17 cellular contexts compared by ENCODE assay signal in genomic region chr14:105305769-105306168, GRCh38. TPM values are rescaled to one million over a fixed set of nuclear protein-coding genes. Genes with fewer than 3 reads are reported as not detected.
DNase-seq lines count a peak whose midpoint lies in the region; ATAC-seq and TF ChIP-seq lines count a peak whose summit lies in the region.
"Had no signal": no experiment of that assay in that cellular context is flagged by ENCODE, and none has a peak within 500 bp of the region (broad histone marks: within the 10 kb centered on the region; RNA-seq: fewer than 3 reads in every experiment).

No MANE protein-coding gene starts in this region.

- peaks cover 0 to 3% (median 0%) of the 10 kb centered on the region in 3 experiments for H3K36me3 ChIP-seq in naive thymus-derived CD4-positive, alpha-beta T cell (ENCODE audit: control insufficient read depth in 2 of 3, insufficient read depth in 3 of 3, low read length in 3 of 3)

- no peaks in the 10 kb centered on the region for H3K36me3 Mint-ChIP-seq in activated T-helper 1 cell treated with anti-CD3 and anti-CD28 coated beads, Interleukin-12 subunit alpha, Interleukin-12 subunit beta, Interleukin-2, Interleukin-4 antibody, amounts not matched to agents 30 ng/mL and 10 ng/mL and 1 ng/mL, durations not matched to agents 14 hours and 24 hours and 36 hours (ENCODE audit: low read depth)
- peaks cover 0 to 13% (median 2%) of the 10 kb centered on the region in 5 donors for H3K36me3 Mint-ChIP-seq in naive thymus-derived CD4-positive, alpha-beta T cell

- DNase-seq in stimulated activated naive CD8-positive, alpha-beta T cell treated with anti-CD3 and anti-CD28 coated beads, Interleukin-15, amount 100 ng/mL, for 72 hours: no peak
- no peak for DNase-seq in stimulated activated naive CD8-positive, alpha-beta T cell treated with anti-CD3 and anti-CD28 coated beads, Interleukin-15, Interleukin-2, amounts not matched to agents 100 U/mL and 50 U/mL, for 24 hours
- DNase-seq in activated T-helper 1 cell treated with anti-CD3 and anti-CD28 coated beads, Interleukin-12 subunit alpha, Interleukin-12 subunit beta, Interleukin-2, Interleukin-4 antibody, amounts not matched to agents 30 ng/mL and 10 ng/mL and 1 ng/mL, durations not matched to agents 14 hours and 24 hours and 36 hours (ENCODE audit: low spot score): no peak
- no peak for DNase-seq in naive thymus-derived CD4-positive, alpha-beta T cell
- DNase-seq in COLO668 (lab: John Stamatoyannopoulos, UW; ENCODE audit: unreplicated experiment) (no peak), pons (ENCODE audit: low spot score) (no peak), GM10248 (ENCODE audit: extremely low spot score) (no peak)
- DNase-seq: ACHN, DMS 273 treated with DMSO at 0.1 percent for 48 hours, EL, MM.1S, NCI-H1105 treated with DMSO at 0.1 percent for 48 hours, NCI-H2029, NCI-H2171 treated with DMSO at 0.1 percent for 48 hours, NCI-H510A, SHP77 treated with DMSO at 0.1 percent for 48 hours had no signal

- no peak overlapping the region for H3K4me3 ChIP-seq in naive thymus-derived CD4-positive, alpha-beta T cell (ENCODE audit: low read length)

- H3K27me3 ChIP-seq in naive thymus-derived CD4-positive, alpha-beta T cell (ENCODE audit: control insufficient read depth in 2 of 2, insufficient read depth in 2 of 2, low read length in 2 of 2): no peaks in the 10 kb centered on the region

- H3K4me3 Mint-ChIP-seq in stimulated activated naive CD8-positive, alpha-beta T cell treated with anti-CD3 and anti-CD28 coated beads, Interleukin-15, amount 100 ng/mL, for 72 hours: peak overlapping the region in 1 of 2 donors; percentile 54
- H3K4me3 Mint-ChIP-seq in activated T-helper 1 cell treated with anti-CD3 and anti-CD28 coated beads, Interleukin-12 subunit alpha, Interleukin-12 subunit beta, Interleukin-2, Interleukin-4 antibody, amounts not matched to agents 30 ng/mL and 10 ng/mL and 1 ng/mL, durations not matched to agents 14 hours and 24 hours and 36 hours: no peak overlapping the region
- H3K4me3 Mint-ChIP-seq in naive thymus-derived CD4-positive, alpha-beta T cell: no peak overlapping the region

- intact Hi-C loops in activated T-helper 1 cell treated with anti-CD3 and anti-CD28 coated beads, Interleukin-12 subunit alpha, Interleukin-12 subunit beta, Interleukin-2, Interleukin-4 antibody, amounts not matched to agents 30 ng/mL and 10 ng/mL and 1 ng/mL, durations not matched to agents 14 hours and 24 hours and 36 hours (cut with micrococcal nuclease): loop anchor here (10.0 kb wide), 1 partner anchor 61 kb away; the partner anchor contains the start of gene BTBD6
- intact Hi-C loops in naive thymus-derived CD4-positive, alpha-beta T cell (cut with micrococcal nuclease): loop anchor here in 1 of 2 donors (10.0 kb wide), 1 partner anchor 511 kb away; the partner anchor contains the start of gene AKT1

- POLR2A ChIA-PET in naive thymus-derived CD4-positive, alpha-beta T cell (lab: Charles Lee): interaction anchor here (0.7 to 1.4 kb wide), 3 partner anchors 9 to 137 kb away, joined by 3 to 6 read pairs (median 4); partner anchors contain the start of gene PACS2
- POLR2A ChIA-PET in GM10248 (lab: Yijun Ruan, JAX): no interaction called here

- no peaks in the 10 kb centered on the region for H3K9me3 ChIP-seq in naive thymus-derived CD4-positive, alpha-beta T cell (ENCODE audit: control insufficient read depth in 2 of 3, low read length in 3 of 3)

- H3K4me1 ChIP-seq in naive thymus-derived CD4-positive, alpha-beta T cell (ENCODE audit: control insufficient read depth in 2 of 2, insufficient read depth in 2 of 2, low read length in 2 of 2): peaks cover 0 to 9% of the 10 kb centered on the region in 2 donors

- H3K9me3 Mint-ChIP-seq in stimulated activated naive CD8-positive, alpha-beta T cell treated with anti-CD3 and anti-CD28 coated beads, Interleukin-15, amount 100 ng/mL, for 72 hours: no peaks in the 10 kb centered on the region
- no peaks in the 10 kb centered on the region for H3K9me3 Mint-ChIP-seq in activated T-helper 1 cell treated with anti-CD3 and anti-CD28 coated beads, Interleukin-12 subunit alpha, Interleukin-12 subunit beta, Interleukin-2, Interleukin-4 antibody, amounts not matched to agents 30 ng/mL and 10 ng/mL and 1 ng/mL, durations not matched to agents 14 hours and 24 hours and 36 hours
- no peaks in the 10 kb centered on the region for H3K9me3 Mint-ChIP-seq in naive thymus-derived CD4-positive, alpha-beta T cell

- TF ChIP-seq CTCF in GM10248 (IDR thresholded peaks at IDR 0.05; ENCODE audit: control extremely low read depth, extremely low read depth, low read depth, missing control alignments): no peak

- no peak overlapping the region for H3K27ac ChIP-seq in naive thymus-derived CD4-positive, alpha-beta T cell (ENCODE audit: low read depth, low read length)
- H3K27ac ChIP-seq: KMS-11 had no signal

- ATAC-seq in stimulated activated naive CD8-positive, alpha-beta T cell treated with anti-CD3 and anti-CD28 coated beads, Interleukin-15, amount 100 ng/mL, for 72 hours: no peak
- no peak for ATAC-seq in stimulated activated naive CD8-positive, alpha-beta T cell treated with anti-CD3 and anti-CD28 coated beads, Interleukin-15, Interleukin-2, amounts not matched to agents 100 U/mL and 50 U/mL, for 24 hours
- ATAC-seq in naive thymus-derived CD4-positive, alpha-beta T cell: no peak

- CTCF ChIA-PET in naive thymus-derived CD4-positive, alpha-beta T cell (lab: Charles Lee): interaction anchor here (0.6 to 1.0 kb wide), 2 partner anchors 14 to 46 kb away, joined by 3 read pairs; no protein-coding TSS in a partner anchor
- CTCF ChIA-PET in GM10248 (lab: Yijun Ruan, JAX): interaction anchor here (0.6 kb wide), 1 partner anchor 11 kb away, joined by 3 read pairs; no protein-coding TSS in a partner anchor

- no peaks in the 10 kb centered on the region for H3K27me3 Mint-ChIP-seq in stimulated activated naive CD8-positive, alpha-beta T cell treated with anti-CD3 and anti-CD28 coated beads, Interleukin-15, amount 100 ng/mL, for 72 hours
- peaks cover 4% of the 10 kb centered on the region for H3K27me3 Mint-ChIP-seq in activated T-helper 1 cell treated with anti-CD3 and anti-CD28 coated beads, Interleukin-12 subunit alpha, Interleukin-12 subunit beta, Interleukin-2, Interleukin-4 antibody, amounts not matched to agents 30 ng/mL and 10 ng/mL and 1 ng/mL, durations not matched to agents 14 hours and 24 hours and 36 hours (ENCODE audit: insufficient read depth)
- no peaks in the 10 kb centered on the region for H3K27me3 Mint-ChIP-seq in naive thymus-derived CD4-positive, alpha-beta T cell

- peak overlapping the region; percentile 90 to 93 for H3K27ac Mint-ChIP-seq in stimulated activated naive CD8-positive, alpha-beta T cell treated with anti-CD3 and anti-CD28 coated beads, Interleukin-15, amount 100 ng/mL, for 72 hours
- H3K27ac Mint-ChIP-seq in activated T-helper 1 cell treated with anti-CD3 and anti-CD28 coated beads, Interleukin-12 subunit alpha, Interleukin-12 subunit beta, Interleukin-2, Interleukin-4 antibody, amounts not matched to agents 30 ng/mL and 10 ng/mL and 1 ng/mL, durations not matched to agents 14 hours and 24 hours and 36 hours: peak overlapping the region; percentile 52
- peak overlapping the region in 6 of 9 donors; percentile 67 to 92 (median 87) for H3K27ac Mint-ChIP-seq in naive thymus-derived CD4-positive, alpha-beta T cell

- peaks cover 52% of the 10 kb centered on the region for H3K4me1 Mint-ChIP-seq in stimulated activated naive CD8-positive, alpha-beta T cell treated with anti-CD3 and anti-CD28 coated beads, Interleukin-15, amount 100 ng/mL, for 72 hours
- peaks cover 23% of the 10 kb centered on the region for H3K4me1 Mint-ChIP-seq in activated T-helper 1 cell treated with anti-CD3 and anti-CD28 coated beads, Interleukin-12 subunit alpha, Interleukin-12 subunit beta, Interleukin-2, Interleukin-4 antibody, amounts not matched to agents 30 ng/mL and 10 ng/mL and 1 ng/mL, durations not matched to agents 14 hours and 24 hours and 36 hours (ENCODE audit: low read depth)
- H3K4me1 Mint-ChIP-seq in naive thymus-derived CD4-positive, alpha-beta T cell: peaks cover 17 to 30% (median 25%) of the 10 kb centered on the region in 7 donors

RNA-seq across cellular contexts. Expression of gene BRF1, which starts 5.0 kb away (rescaled TPM):
- 46.1 and 46.9 TPM in 2 replicates for total RNA-seq in activated T-helper 1 cell treated with anti-CD3 and anti-CD28 coated beads, Interleukin-12 subunit alpha, Interleukin-12 subunit beta, Interleukin-2, Interleukin-4 antibody, amounts not matched to agents 30 ng/mL and 10 ng/mL and 1 ng/mL, durations not matched to agents 14 hours and 24 hours and 36 hours
- 10 to 100 TPM; 49.8 to 75.7 (median 61.4) TPM for total RNA-seq in naive thymus-derived CD4-positive, alpha-beta T cell
- 10 to 100 TPM in 1 of 2 donors, 1 to 10 TPM in 1; 7.1 to 11.9 TPM for polyA plus RNA-seq in naive thymus-derived CD4-positive, alpha-beta T cell

RNA-seq across cellular contexts. Expression of gene PACS2, which starts 8.8 kb away (rescaled TPM):
- total RNA-seq in activated T-helper 1 cell treated with anti-CD3 and anti-CD28 coated beads, Interleukin-12 subunit alpha, Interleukin-12 subunit beta, Interleukin-2, Interleukin-4 antibody, amounts not matched to agents 30 ng/mL and 10 ng/mL and 1 ng/mL, durations not matched to agents 14 hours and 24 hours and 36 hours: 28.2 and 32.3 TPM in 2 replicates
- 10 to 100 TPM; 33.9 to 75.4 (median 72.3) TPM for total RNA-seq in naive thymus-derived CD4-positive, alpha-beta T cell
- polyA plus RNA-seq in naive thymus-derived CD4-positive, alpha-beta T cell: 1 to 10 TPM; 1.5 to 4.5 TPM

RNA-seq across cellular contexts. Expression of gene BTBD6, which starts 57.4 kb away (rescaled TPM):
- 41.1 and 41.9 TPM in 2 replicates for total RNA-seq in activated T-helper 1 cell treated with anti-CD3 and anti-CD28 coated beads, Interleukin-12 subunit alpha, Interleukin-12 subunit beta, Interleukin-2, Interleukin-4 antibody, amounts not matched to agents 30 ng/mL and 10 ng/mL and 1 ng/mL, durations not matched to agents 14 hours and 24 hours and 36 hours
- total RNA-seq in naive thymus-derived CD4-positive, alpha-beta T cell: 10 to 100 TPM; 30.8 to 43.0 (median 40.1) TPM
- 1 to 10 TPM; 4.0 to 7.9 TPM for polyA plus RNA-seq in naive thymus-derived CD4-positive, alpha-beta T cell
